Comparison of ENCODE assay signal across 1 cellular context in the genomic region with DNA sequence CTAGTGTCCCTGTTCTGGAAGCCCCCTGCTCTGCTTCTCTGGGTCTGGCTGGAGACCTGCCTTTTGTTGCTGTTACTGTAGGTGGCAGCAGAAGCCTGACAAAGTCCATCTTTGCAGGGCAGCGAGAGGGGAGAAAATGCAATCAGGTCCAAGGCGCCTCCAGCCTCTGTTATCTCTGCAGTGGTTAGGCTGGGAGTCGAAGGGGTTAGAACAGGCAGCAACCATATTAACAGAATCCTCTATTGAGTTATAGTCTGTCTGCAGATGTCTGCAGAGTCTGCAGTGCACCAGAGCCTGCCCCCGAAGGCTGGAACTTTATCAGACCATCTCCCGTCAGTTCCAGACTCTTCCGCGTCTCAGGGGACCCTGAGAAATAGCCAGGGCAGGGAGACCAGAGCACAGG.
TF ChIP-seq lines count a peak whose summit lies in the region.

No MANE protein-coding gene starts in this region.

TF ChIP-seq in HepG2, 621 proteins besides CTCF, POLR2A, EP300 and RAD21 (continued from another document):
- TF ChIP-seq, protein P1, sequence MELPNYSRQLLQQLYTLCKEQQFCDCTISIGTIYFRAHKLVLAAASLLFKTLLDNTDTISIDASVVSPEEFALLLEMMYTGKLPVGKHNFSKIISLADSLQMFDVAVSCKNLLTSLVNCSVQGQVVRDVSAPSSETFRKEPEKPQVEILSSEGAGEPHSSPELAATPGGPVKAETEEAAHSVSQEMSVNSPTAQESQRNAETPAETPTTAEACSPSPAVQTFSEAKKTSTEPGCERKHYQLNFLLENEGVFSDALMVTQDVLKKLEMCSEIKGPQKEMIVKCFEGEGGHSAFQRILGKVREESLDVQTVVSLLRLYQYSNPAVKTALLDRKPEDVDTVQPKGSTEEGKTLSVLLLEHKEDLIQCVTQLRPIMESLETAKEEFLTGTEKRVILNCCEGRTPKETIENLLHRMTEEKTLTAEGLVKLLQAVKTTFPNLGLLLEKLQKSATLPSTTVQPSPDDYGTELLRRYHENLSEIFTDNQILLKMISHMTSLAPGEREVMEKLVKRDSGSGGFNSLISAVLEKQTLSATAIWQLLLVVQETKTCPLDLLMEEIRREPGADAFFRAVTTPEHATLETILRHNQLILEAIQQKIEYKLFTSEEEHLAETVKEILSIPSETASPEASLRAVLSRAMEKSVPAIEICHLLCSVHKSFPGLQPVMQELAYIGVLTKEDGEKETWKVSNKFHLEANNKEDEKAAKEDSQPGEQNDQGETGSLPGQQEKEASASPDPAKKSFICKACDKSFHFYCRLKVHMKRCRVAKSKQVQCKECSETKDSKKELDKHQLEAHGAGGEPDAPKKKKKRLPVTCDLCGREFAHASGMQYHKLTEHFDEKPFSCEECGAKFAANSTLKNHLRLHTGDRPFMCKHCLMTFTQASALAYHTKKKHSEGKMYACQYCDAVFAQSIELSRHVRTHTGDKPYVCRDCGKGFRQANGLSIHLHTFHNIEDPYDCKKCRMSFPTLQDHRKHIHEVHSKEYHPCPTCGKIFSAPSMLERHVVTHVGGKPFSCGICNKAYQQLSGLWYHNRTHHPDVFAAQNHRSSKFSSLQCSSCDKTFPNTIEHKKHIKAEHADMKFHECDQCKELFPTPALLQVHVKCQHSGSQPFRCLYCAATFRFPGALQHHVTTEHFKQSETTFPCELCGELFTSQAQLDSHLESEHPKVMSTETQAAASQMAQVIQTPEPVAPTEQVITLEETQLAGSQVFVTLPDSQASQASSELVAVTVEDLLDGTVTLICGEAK (IDR thresholded peaks at IDR 0.05): no peak
- TF ChIP-seq, protein P1 (CRISPR knock-in tag; IDR thresholded peaks at IDR 0.05): no peak
- TF ChIP-seq SMC3 (IDR thresholded peaks at IDR 0.05; ENCODE audit: low read length) (peak; percentile 59), GABPA (IDR thresholded peaks at IDR 0.05; ENCODE audit: low read depth, low read length) (no peak), GABPA (CRISPR knock-in tag; IDR thresholded peaks at IDR 0.05; ENCODE audit: low read depth) (no peak), ARNT (IDR thresholded peaks at IDR 0.05) (no peak)
TF ChIP-seq in HepG2: peak in this region for 5.
